3 cellular contexts compared by ENCODE assay signal in genomic region chr12:57807285-57807684, GRCh38.
"Had no signal": no experiment of that assay in that cellular context is flagged by ENCODE, and none has a peak within 500 bp of the region (broad histone marks: within the 10 kb centered on the region; RNA-seq: fewer than 3 reads in every experiment).

No MANE protein-coding gene starts in this region.

- ATAC-seq: GM12878 had no signal

- H3K4me3 ChIP-seq: GM12878 had no signal

- DNase-seq: GDM1, GF-D8 had no signal
